12 cellular contexts compared by ENCODE assay signal in the genomic region with DNA sequence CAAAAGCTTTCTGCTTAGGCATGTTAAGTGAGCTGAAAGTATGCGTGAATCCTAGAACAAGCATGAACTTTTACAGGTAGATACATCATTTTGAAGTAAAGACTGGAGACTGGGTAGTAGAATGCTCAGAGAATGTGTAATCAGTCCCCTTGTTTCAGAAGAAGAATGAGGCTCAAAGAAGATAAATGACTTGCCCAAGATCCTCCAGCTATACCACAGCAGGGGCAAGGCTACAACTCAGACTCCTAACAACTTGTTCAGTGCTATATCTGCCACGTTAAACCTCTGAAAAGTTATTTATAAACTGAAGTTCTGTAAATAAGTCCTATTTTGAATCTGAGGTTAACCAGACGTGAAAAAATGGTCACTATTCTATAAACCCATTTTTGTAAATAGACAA. TPM values are rescaled to one million over a fixed set of nuclear protein-coding genes. Genes with fewer than 3 reads are reported as not detected.
A peak's percentile ranks its signal among the peaks of the same experiment; 100 is the strongest.
DNase-seq lines count a peak whose midpoint lies in the region; ATAC-seq lines count a peak whose summit lies in the region.
"Had no signal": no experiment of that assay in that cellular context is flagged by ENCODE, and none has a peak within 500 bp of the region (broad histone marks: within the 10 kb centered on the region; RNA-seq: fewer than 3 reads in every experiment).

No MANE protein-coding gene starts in this region.

- H3K27ac Mint-ChIP-seq in activated CD4-positive, alpha-beta T cell treated with anti-CD3 and anti-CD28 coated beads for 36 hours = peak overlapping the region; percentile 95
- peak overlapping the region; percentile 89 for H3K27ac Mint-ChIP-seq in activated CD8-positive, alpha-beta T cell treated with anti-CD3 and anti-CD28 coated beads, Interleukin-2, amount 10 ng/mL, durations not matched to agents 7 days and 5 days
- peak overlapping the region; percentile 85 for H3K27ac Mint-ChIP-seq in stimulated activated effector memory CD8-positive, alpha-beta T cell treated with anti-CD3 and anti-CD28 coated beads, Interleukin-12 subunit alpha, Interleukin-12 subunit beta, amount 100 ng/mL, for 72 hours

- no peaks in the 10 kb centered on the region for H3K9me3 Mint-ChIP-seq in activated CD4-positive, alpha-beta T cell treated with anti-CD3 and anti-CD28 coated beads for 36 hours (ENCODE audit: low read depth)
- no peaks in the 10 kb centered on the region for H3K9me3 Mint-ChIP-seq in activated CD8-positive, alpha-beta T cell treated with anti-CD3 and anti-CD28 coated beads, Interleukin-2, amount 10 ng/mL, durations not matched to agents 7 days and 5 days (ENCODE audit: insufficient read depth)
- H3K9me3 Mint-ChIP-seq in stimulated activated effector memory CD8-positive, alpha-beta T cell treated with anti-CD3 and anti-CD28 coated beads, Interleukin-12 subunit alpha, Interleukin-12 subunit beta, amount 100 ng/mL, for 72 hours = no peaks in the 10 kb centered on the region

- POLR2A ChIA-PET in activated CD4-positive, alpha-beta T cell treated with anti-CD3 and anti-CD28 coated beads for 36 hours (lab: Charles Lee) = interaction anchor here (0.5 to 2.5 kb wide), 12 partner anchors 12 to 94 kb away, joined by 3 to 13 read pairs (median 3); no protein-coding TSS in a partner anchor
- POLR2A ChIA-PET in activated CD8-positive, alpha-beta T cell treated with anti-CD3 and anti-CD28 coated beads, Interleukin-2, amount 10 ng/mL, durations not matched to agents 7 days and 5 days (lab: Charles Lee) = interaction anchor here (0.6 to 7.7 kb wide), 15 partner anchors 9 to 1088 kb away, joined by 3 to 195 read pairs (median 4); a partner anchor contains a TSS

- H3K27me3 Mint-ChIP-seq in activated CD4-positive, alpha-beta T cell treated with anti-CD3 and anti-CD28 coated beads for 36 hours = no peaks in the 10 kb centered on the region
- H3K27me3 Mint-ChIP-seq in activated CD8-positive, alpha-beta T cell treated with anti-CD3 and anti-CD28 coated beads, Interleukin-2, amount 10 ng/mL, durations not matched to agents 7 days and 5 days (ENCODE audit: low read depth) = no peaks in the 10 kb centered on the region

- peak; percentile 49 for DNase-seq in activated CD4-positive, alpha-beta T cell treated with anti-CD3 and anti-CD28 coated beads for 36 hours
- no peak for DNase-seq in activated CD4-positive, alpha-beta T cell treated with anti-CD3 and anti-CD28 coated beads for 4 hours
- peak; percentile 34 for DNase-seq in activated CD8-positive, alpha-beta T cell treated with anti-CD3 and anti-CD28 coated beads, Interleukin-2, amount 10 ng/mL, durations not matched to agents 7 days and 5 days
- DNase-seq in stimulated activated effector memory CD8-positive, alpha-beta T cell treated with anti-CD3 and anti-CD28 coated beads, Interleukin-12 subunit alpha, Interleukin-12 subunit beta, amount 100 ng/mL, for 72 hours (ENCODE audit: low spot score in 2 of 2) = peak in 1 of 2 donors; percentile 47
- DNase-seq in DMS53 treated with DMSO at 0.1 percent for 48 hours (lab: John Stamatoyannopoulos, UW; ENCODE audit: unreplicated experiment) (no peak), superior temporal gyrus (ENCODE audit: extremely low spot score) (no peak), NCI-H526 (lab: John Stamatoyannopoulos, UW) (no peak)
- DNase-seq: foreskin melanocyte, mucosa of descending colon, testis had no signal

- peaks cover 7% of the 10 kb centered on the region for H3K36me3 Mint-ChIP-seq in activated CD4-positive, alpha-beta T cell treated with anti-CD3 and anti-CD28 coated beads for 36 hours (ENCODE audit: low read depth)
- H3K36me3 Mint-ChIP-seq in activated CD8-positive, alpha-beta T cell treated with anti-CD3 and anti-CD28 coated beads, Interleukin-2, amount 10 ng/mL, durations not matched to agents 7 days and 5 days (ENCODE audit: low read depth) = peaks cover 72% of the 10 kb centered on the region
- peaks cover 48% of the 10 kb centered on the region for H3K36me3 Mint-ChIP-seq in stimulated activated effector memory CD8-positive, alpha-beta T cell treated with anti-CD3 and anti-CD28 coated beads, Interleukin-12 subunit alpha, Interleukin-12 subunit beta, amount 100 ng/mL, for 72 hours

- CTCF ChIA-PET in activated CD4-positive, alpha-beta T cell treated with anti-CD3 and anti-CD28 coated beads for 36 hours (lab: Charles Lee) = interaction anchor here (0.7 to 9.1 kb wide), 38 partner anchors 8 to 202 kb away, joined by 3 to 152 read pairs (median 7); no protein-coding TSS in a partner anchor
- CTCF ChIA-PET in activated CD8-positive, alpha-beta T cell treated with anti-CD3 and anti-CD28 coated beads, Interleukin-2, amount 10 ng/mL, durations not matched to agents 7 days and 5 days (lab: Charles Lee) = interaction anchor here (1.0 to 19.1 kb wide), 32 partner anchors 8 to 143 kb away, joined by 3 to 433 read pairs (median 22); no protein-coding TSS in a partner anchor

- H3K4me1 Mint-ChIP-seq in activated CD4-positive, alpha-beta T cell treated with anti-CD3 and anti-CD28 coated beads for 36 hours = peaks cover 86% of the 10 kb centered on the region
- peaks cover 57% of the 10 kb centered on the region for H3K4me1 Mint-ChIP-seq in activated CD8-positive, alpha-beta T cell treated with anti-CD3 and anti-CD28 coated beads, Interleukin-2, amount 10 ng/mL, durations not matched to agents 7 days and 5 days (ENCODE audit: low read depth)
- peaks cover 88% of the 10 kb centered on the region for H3K4me1 Mint-ChIP-seq in stimulated activated effector memory CD8-positive, alpha-beta T cell treated with anti-CD3 and anti-CD28 coated beads, Interleukin-12 subunit alpha, Interleukin-12 subunit beta, amount 100 ng/mL, for 72 hours

- peak; percentile 52 for ATAC-seq in activated CD4-positive, alpha-beta T cell treated with anti-CD3 and anti-CD28 coated beads for 36 hours
- ATAC-seq in HG02884 (IDR thresholded peaks at IDR 0.05; ENCODE audit: unreplicated experiment) = peak; percentile 25
- ATAC-seq in activated CD8-positive, alpha-beta T cell treated with anti-CD3 and anti-CD28 coated beads, Interleukin-2, amount 10 ng/mL, durations not matched to agents 7 days and 5 days = peak; percentile 9
- peak; percentile 67 for ATAC-seq in stimulated activated effector memory CD8-positive, alpha-beta T cell treated with anti-CD3 and anti-CD28 coated beads, Interleukin-12 subunit alpha, Interleukin-12 subunit beta, amount 100 ng/mL, for 72 hours
- ATAC-seq: A549 had no signal

- intact Hi-C loops in activated CD4-positive, alpha-beta T cell treated with anti-CD3 and anti-CD28 coated beads for 36 hours (cut with DNase I, micrococcal nuclease) = loop anchor here (1.0 to 2.0 kb wide), 7 partner anchors 11 to 212 kb away; no protein-coding TSS in a partner anchor

- H3K4me3 Mint-ChIP-seq in activated CD4-positive, alpha-beta T cell treated with anti-CD3 and anti-CD28 coated beads for 36 hours = peak overlapping the region; percentile 93
- peak overlapping the region; percentile 94 for H3K4me3 Mint-ChIP-seq in activated CD8-positive, alpha-beta T cell treated with anti-CD3 and anti-CD28 coated beads, Interleukin-2, amount 10 ng/mL, durations not matched to agents 7 days and 5 days
- peak overlapping the region; percentile 93 for H3K4me3 Mint-ChIP-seq in stimulated activated effector memory CD8-positive, alpha-beta T cell treated with anti-CD3 and anti-CD28 coated beads, Interleukin-12 subunit alpha, Interleukin-12 subunit beta, amount 100 ng/mL, for 72 hours

RNA-seq across cellular contexts. Expression of a gene that starts 2.9 kb away (rescaled TPM):
- total RNA-seq in activated CD4-positive, alpha-beta T cell treated with anti-CD3 and anti-CD28 coated beads for 36 hours = 10 to 100 TPM; 60.0 to 67.0 TPM
- total RNA-seq in activated CD8-positive, alpha-beta T cell treated with anti-CD3 and anti-CD28 coated beads, Interleukin-2, amount 10 ng/mL, durations not matched to agents 7 days and 5 days = 100 to 1,000 TPM; 154 to 156 TPM

Comparison
In these comparisons a context has a peak if more than half of its experiments do, and no peak if none do; other contexts are left out.
1. DNase-seq: peak in activated CD4-positive, alpha-beta T cell treated with anti-CD3 and anti-CD28 coated beads for 36 hours (single experiment) and activated CD8-positive, alpha-beta T cell treated with anti-CD3 and anti-CD28 coated beads, Interleukin-2, amount 10 ng/mL, durations not matched to agents 7 days and 5 days (single experiment); none in activated CD4-positive, alpha-beta T cell treated with anti-CD3 and anti-CD28 coated beads for 4 hours (0 of 2), DMS53 treated with DMSO at 0.1 percent for 48 hours (single experiment), superior temporal gyrus (single experiment) and NCI-H526 (0 of 2).
2. ATAC-seq: peak in every context shown above with its lines; median percentile 67 in stimulated activated effector memory CD8-positive, alpha-beta T cell treated with anti-CD3 and anti-CD28 coated beads, Interleukin-12 subunit alpha, Interleukin-12 subunit beta, amount 100 ng/mL, for 72 hours; 52 in activated CD4-positive, alpha-beta T cell treated with anti-CD3 and anti-CD28 coated beads for 36 hours; 25 in HG02884; 9 in activated CD8-positive, alpha-beta T cell treated with anti-CD3 and anti-CD28 coated beads, Interleukin-2, amount 10 ng/mL, durations not matched to agents 7 days and 5 days.
3. Peak in every context shown above with its lines, with median percentiles within 50 percentile points of each other: H3K27ac Mint-ChIP-seq and H3K4me3 Mint-ChIP-seq.